ENCODE assay signal across 10 cellular contexts in the genomic region with DNA sequence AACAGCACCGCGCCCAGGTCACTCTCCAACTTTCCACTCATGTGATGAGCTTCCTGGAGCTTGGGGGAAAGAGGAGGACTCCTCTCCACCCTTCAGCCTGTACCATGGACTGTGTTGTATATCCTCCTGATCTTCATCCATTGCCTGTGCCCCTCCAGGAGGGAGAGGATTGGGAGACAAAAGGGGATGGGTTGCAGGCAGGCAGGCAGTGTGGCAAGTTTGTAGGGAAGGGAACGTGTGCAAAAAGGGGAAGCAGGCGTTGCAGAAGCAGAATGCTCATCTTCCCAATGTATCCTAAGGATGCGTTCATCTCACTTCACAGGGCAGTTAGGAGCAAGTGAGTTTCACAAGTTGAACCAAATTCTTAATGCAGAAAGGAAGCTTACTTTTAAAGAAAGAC. TPM values are rescaled to one million over a fixed set of nuclear protein-coding genes. Genes with fewer than 3 reads are reported as not detected.
DNase-seq lines count a peak whose midpoint lies in the region; TF ChIP-seq lines count a peak whose summit lies in the region.
"Had no signal": no experiment of that assay in that cellular context is flagged by ENCODE, and none has a peak within 500 bp of the region (broad histone marks: within the 10 kb centered on the region; RNA-seq: fewer than 3 reads in every experiment).

No MANE protein-coding gene starts in this region.

- no peak overlapping the region for H2AK5ac ChIP-seq in neuronal stem cell (ENCODE audit: low read depth, low read length)

- no peak overlapping the region for H3K4ac ChIP-seq in neuronal stem cell (ENCODE audit: low read length)

- H3K9ac ChIP-seq in neuronal stem cell (ENCODE audit: low read depth, low read length, poor library complexity): no peak overlapping the region

- H3K14ac ChIP-seq in neuronal stem cell (ENCODE audit: low read length): no peak overlapping the region

- peak overlapping the region; percentile 57 for H3K4me3 ChIP-seq in MG63
- H3K4me3 ChIP-seq in ascending aorta: peak overlapping the region; percentile 48 to 57
- peak overlapping the region; percentile 59 to 73 for H3K4me3 ChIP-seq in muscle layer of duodenum (ENCODE audit: low read depth in 1 of 2, low read length in 2 of 2)
- peak overlapping the region in 1 of 2 donors; percentile 1 for H3K4me3 ChIP-seq in neuronal stem cell (ENCODE audit: low read length in 2 of 2)

- no peaks in the 10 kb centered on the region for H3K79me1 ChIP-seq in neuronal stem cell (ENCODE audit: low read depth, low read length)

- no peak overlapping the region for H3K18ac ChIP-seq in neuronal stem cell (ENCODE audit: low read length)

- no peak overlapping the region for H2BK5ac ChIP-seq in neuronal stem cell (ENCODE audit: low read length)

- DNase-seq in Caki2 (ENCODE audit: low read depth): peak; percentile 12
- DNase-seq in MG63: no peak
- no peak for DNase-seq in ascending aorta (ENCODE audit: low spot score in 2 of 2)
- DNase-seq in neuronal stem cell (ENCODE audit: low spot score): no peak
- DNase-seq in NCI-H524 (lab: John Stamatoyannopoulos, UW): no peak
- no peak for DNase-seq in stimulated activated CD4-positive, alpha-beta T cell treated with anti-CD3 and anti-CD28 coated beads, Interleukin-4, amount 100 ng/mL, for 4 hours
- DNase-seq in GM13976 (ENCODE audit: low spot score): no peak
- DNase-seq: right cardiac atrium had no signal

- no peak overlapping the region for H2AFZ ChIP-seq in neuronal stem cell (ENCODE audit: low read length)

- H2BK120ac ChIP-seq in neuronal stem cell (ENCODE audit: low read depth, low read length): no peak overlapping the region

- no peaks in the 10 kb centered on the region for H3K4me1 ChIP-seq in ascending aorta
- H3K4me1 ChIP-seq in muscle layer of duodenum (ENCODE audit: control insufficient read depth in 1 of 2, insufficient read depth in 2 of 2, low read length in 2 of 2): no peaks in the 10 kb centered on the region
- peaks cover 0 to 2% of the 10 kb centered on the region in 2 donors for H3K4me1 ChIP-seq in neuronal stem cell (ENCODE audit: control insufficient read depth in 2 of 2, insufficient read depth in 1 of 2, low read depth in 1 of 2, low read length in 2 of 2)

- H3K4me2 ChIP-seq in neuronal stem cell (ENCODE audit: insufficient read depth, low read length, poor library complexity, severe bottlenecking): no peak overlapping the region

- intact Hi-C loops in ascending aorta (cut with DNase I): loop anchor here (5.0 kb wide), 1 partner anchor 834 kb away; no protein-coding TSS in a partner anchor

- H3K27me3 ChIP-seq in MG63 (no peaks in the 10 kb centered on the region), ascending aorta (no peaks in the 10 kb centered on the region), muscle layer of duodenum (ENCODE audit: low read depth, low read length) (no peaks in the 10 kb centered on the region), neuronal stem cell (ENCODE audit: control insufficient read depth in 3 of 3, insufficient read depth in 3 of 3, low read depth in 1 of 3, low read length in 3 of 3) (peaks cover 0 to 11% (median 0%) of the 10 kb centered on the region in 3 experiments)

- H3K27ac ChIP-seq in ascending aorta: no peak overlapping the region
- H3K27ac ChIP-seq in muscle layer of duodenum (ENCODE audit: low read length): no peak overlapping the region
- H3K27ac ChIP-seq in neuronal stem cell (replicated peaks; ENCODE audit: low read length): no peak overlapping the region

- H2BK15ac ChIP-seq in neuronal stem cell (ENCODE audit: low read length): no peak overlapping the region

- no peaks in the 10 kb centered on the region for H3K36me3 ChIP-seq in MG63
- no peaks in the 10 kb centered on the region for H3K36me3 ChIP-seq in ascending aorta
- H3K36me3 ChIP-seq in muscle layer of duodenum (ENCODE audit: control insufficient read depth in 1 of 2, insufficient read depth in 2 of 2, low read length in 2 of 2): no peaks in the 10 kb centered on the region
- no peaks in the 10 kb centered on the region for H3K36me3 ChIP-seq in neuronal stem cell (replicated peaks in 1 of 2; ENCODE audit: control insufficient read depth in 2 of 2, insufficient read depth in 2 of 2, low read length in 2 of 2)

- no peak overlapping the region for H2BK12ac ChIP-seq in neuronal stem cell (ENCODE audit: low read length)

- no CpG with 5 or more reads among the region's 5 CpGs for WGBS in neuronal stem cell (ENCODE audit: extremely low coverage in 2 of 2, insufficient read length in 2 of 2, insufficient replicate concordance in 1 of 2), 2 donors

- H4K91ac ChIP-seq in neuronal stem cell (ENCODE audit: low read depth, low read length, poor library complexity): no peak overlapping the region

- no peak for TF ChIP-seq CTCF in ascending aorta (IDR thresholded peaks at IDR 0.05)
- no peak for TF ChIP-seq CTCF in GM13976 (IDR thresholded peaks at IDR 0.05; ENCODE audit: borderline replicate concordance, control extremely low read depth, extremely low read depth, insufficient read depth, missing control alignments)

- H4K8ac ChIP-seq in neuronal stem cell (ENCODE audit: low read depth, low read length): no peak overlapping the region

- in situ Hi-C loops in Caki2 (cut with HindIII; ENCODE audit: low pct_unique_long_range_greater_than_20kb, low sequenced_read_pairs): no loop called here
- in situ Hi-C loops in GM13976 (cut with MboI; ENCODE audit: low sequenced_read_pairs, unreplicated experiment): no loop called here

- H3K9me3 ChIP-seq in MG63 (peaks cover 7% of the 10 kb centered on the region), ascending aorta (no peaks in the 10 kb centered on the region), muscle layer of duodenum (ENCODE audit: control insufficient read depth in 1 of 2, low read length in 2 of 2) (peaks cover 0 to 3% of the 10 kb centered on the region in 2 donors), neuronal stem cell (replicated peaks in 1 of 2; ENCODE audit: control insufficient read depth in 2 of 2, insufficient read depth in 1 of 2, low read depth in 1 of 2, low read length in 2 of 2) (no peaks in the 10 kb centered on the region)

- H3K23ac ChIP-seq in neuronal stem cell (ENCODE audit: low read depth, low read length, poor library complexity): no peak overlapping the region

RNA-seq across cellular contexts. Expression of a gene that starts 28.1 kb away (rescaled TPM):
- not detected in 2 replicates for total RNA-seq in Caki2 (2014; rRNA removed; shearing (Covaris generic); ENCODE audit: low replicate concordance)
- total RNA-seq in MG63 (2014; rRNA removed; shearing (Covaris generic); ENCODE audit: low replicate concordance): not detected in 2 replicates
- total RNA-seq in ascending aorta: not detected
- polyA plus RNA-seq in neuronal stem cell (2013, experiment 1 of 2): not detected
- polyA plus RNA-seq in neuronal stem cell (2013, experiment 2 of 2): not detected
- total RNA-seq: astrocyte, right cardiac atrium had no signal
- polyA plus RNA-seq: right cardiac atrium had no signal

RNA-seq across cellular contexts. Expression of a gene that starts 46.9 kb away (rescaled TPM):
- 2.2 and 3.4 TPM in 2 replicates for total RNA-seq in Caki2 (2014; rRNA removed; shearing (Covaris generic); ENCODE audit: low replicate concordance)
- total RNA-seq in MG63 (2014; rRNA removed; shearing (Covaris generic); ENCODE audit: low replicate concordance): not detected in 2 replicates
- 89.8 TPM for total RNA-seq in ascending aorta
- not detected for polyA plus RNA-seq in neuronal stem cell (2013, experiment 1 of 2)
- not detected for polyA plus RNA-seq in neuronal stem cell (2013, experiment 2 of 2)

Comparison
In these comparisons a context has a peak if more than half of its experiments do, and no peak if none do; other contexts are left out.
1. RNA of a gene that starts 46.9 kb away (total RNA-seq): 89.8 TPM in ascending aorta (single experiment); 2.2 to 3.4 TPM in Caki2 and not detected in MG63; every median in the first group is over 10 times any median in the second.